8 cellular contexts compared by ENCODE assay signal in the genomic region with DNA sequence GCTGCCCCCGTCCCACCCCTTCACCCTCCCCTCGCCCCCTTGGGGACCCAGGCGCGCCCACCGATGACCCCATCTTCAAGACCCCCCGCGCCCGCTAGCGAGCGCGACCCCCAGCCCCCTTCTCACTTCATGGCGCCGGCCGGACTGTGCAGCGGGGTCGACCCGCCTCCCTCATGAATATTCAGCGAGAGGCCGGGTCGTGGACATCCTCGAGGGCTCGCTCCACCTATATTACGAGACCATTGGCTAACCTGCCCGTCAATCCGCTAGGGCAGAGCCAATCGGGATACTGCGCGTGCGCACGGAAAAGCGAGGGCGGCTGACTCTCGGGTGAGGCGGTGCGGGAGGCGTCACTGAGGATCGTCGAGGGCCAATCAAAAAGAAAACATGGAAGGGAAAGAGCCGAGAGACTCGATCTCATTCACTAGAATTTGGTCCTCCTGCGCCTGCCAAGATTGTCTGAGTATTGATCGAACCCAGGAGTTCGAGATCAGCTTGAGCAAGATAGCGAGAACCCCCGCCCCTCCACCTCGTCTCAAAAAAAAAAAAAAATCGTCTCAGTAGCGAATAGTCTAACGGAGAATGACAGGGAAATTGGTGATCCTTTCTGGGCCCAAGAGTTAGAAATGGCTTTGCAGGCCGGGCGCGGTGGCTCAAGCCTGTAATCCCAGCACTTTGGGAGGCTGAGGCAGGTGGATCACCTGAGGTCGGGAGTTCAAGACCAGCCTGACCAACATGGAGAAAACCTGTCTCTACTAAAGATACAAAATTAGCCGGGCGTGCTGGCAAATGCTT. TPM values are rescaled to one million over a fixed set of nuclear protein-coding genes. Genes with fewer than 3 reads are reported as not detected.
A peak's percentile ranks its signal among the peaks of the same experiment; 100 is the strongest.
DNase-seq lines count a peak whose midpoint lies in the region; ATAC-seq and TF ChIP-seq lines count a peak whose summit lies in the region.

A gene (minus strand): TSS at position 164 of the 795 bp plus-strand sequence. CDS start 33 bp downstream, at position 131.

- peak; percentile 95 for ATAC-seq in HG02610 (IDR thresholded peaks at IDR 0.05; ENCODE audit: unreplicated experiment)

- no peaks in the 10 kb centered on the region for H3K9me3 Mint-ChIP-seq in activated naive CD8-positive, alpha-beta T cell (ENCODE audit: low read depth)
- H3K9me3 Mint-ChIP-seq in glutamatergic neuron (ENCODE audit: unreplicated experiment), result peaks cover 2% of the 10 kb centered on the region

- H2AFZ ChIP-seq in osteoblast (ENCODE audit: low read length), result peak within 1 kb of the TSS; percentile 94

- H3K4me2 ChIP-seq in osteoblast (ENCODE audit: insufficient read depth, low read length), result peak within 1 kb of the TSS; percentile 79

- WGBS in thymus, result 5% methylated on average over 55 of the region's 55 CpGs

- no peaks in the 10 kb centered on the region for H4K20me1 ChIP-seq in osteoblast (ENCODE audit: insufficient read depth, low read length)

- H3K27me3 ChIP-seq in osteoblast (ENCODE audit: insufficient read depth, low read length) (no peaks in the 10 kb centered on the region), thymus (ENCODE audit: control insufficient read depth, insufficient read depth) (no peaks in the 10 kb centered on the region)

- DNase-seq in NCI-H1105 (lab: John Stamatoyannopoulos, UW) (peak; percentile 96), SKM-1 treated with dmso at 0.1 percent for 144 hours (lab: John Stamatoyannopoulos, UW; ENCODE audit: unreplicated experiment) (peak; percentile 78), glutamatergic neuron (peak; percentile 100), osteoblast (ENCODE audit: insufficient read length, low spot score, missing footprints) (peak; percentile 100)

- peaks cover 1% of the 10 kb centered on the region for H3K27me3 Mint-ChIP-seq in activated naive CD8-positive, alpha-beta T cell
- no peaks in the 10 kb centered on the region for H3K27me3 Mint-ChIP-seq in glutamatergic neuron (ENCODE audit: unreplicated experiment)

- H3K9me3 ChIP-seq in osteoblast (ENCODE audit: low read depth, low read length) (no peaks in the 10 kb centered on the region), thymus (ENCODE audit: control insufficient read depth) (no peaks in the 10 kb centered on the region)

- peaks cover 27% of the 10 kb centered on the region for H3K79me2 ChIP-seq in osteoblast (ENCODE audit: insufficient read depth, low read length)

- H3K36me3 Mint-ChIP-seq in activated naive CD8-positive, alpha-beta T cell, result no peaks in the 10 kb centered on the region
- no peaks in the 10 kb centered on the region for H3K36me3 Mint-ChIP-seq in glutamatergic neuron (ENCODE audit: unreplicated experiment)

- H3K4me1 ChIP-seq in osteoblast (ENCODE audit: insufficient read depth, low read length) (peaks cover 5% of the 10 kb centered on the region), thymus (ENCODE audit: control insufficient read depth, insufficient read depth, low read length) (no peaks in the 10 kb centered on the region)

- peak within 1 kb of the TSS; percentile 98 for H3K27ac Mint-ChIP-seq in activated naive CD8-positive, alpha-beta T cell
- peak within 1 kb of the TSS; percentile 94 for H3K27ac Mint-ChIP-seq in glutamatergic neuron (ENCODE audit: unreplicated experiment)

- H3K27ac ChIP-seq in osteoblast (ENCODE audit: low read depth, low read length) (peak within 1 kb of the TSS; percentile 84), thymus (ENCODE audit: low read depth) (peak within 1 kb of the TSS; percentile 81)

- peaks cover 10% of the 10 kb centered on the region for H3K36me3 ChIP-seq in osteoblast (ENCODE audit: insufficient read depth, low read length)
- no peaks in the 10 kb centered on the region for H3K36me3 ChIP-seq in thymus (ENCODE audit: control insufficient read depth, insufficient read depth)

- TF ChIP-seq CTCF in glutamatergic neuron (IDR thresholded peaks at IDR 0.05; ENCODE audit: partially characterized antibody, unreplicated experiment) (no peak), osteoblast (IDR thresholded peaks at IDR 0.05; ENCODE audit: extremely low read depth, low read depth, low read length) (no peak)

- H3K4me1 Mint-ChIP-seq in activated naive CD8-positive, alpha-beta T cell (ENCODE audit: low read depth), result peaks cover 15% of the 10 kb centered on the region
- peaks cover 3% of the 10 kb centered on the region for H3K4me1 Mint-ChIP-seq in glutamatergic neuron (ENCODE audit: low read depth, unreplicated experiment)

- H3K4me3 ChIP-seq in GM08714 (ENCODE audit: low read length) (peak within 1 kb of the TSS; percentile 82), osteoblast (ENCODE audit: insufficient read depth, low read length) (peak within 1 kb of the TSS; percentile 87), thymus (ENCODE audit: low read length) (peak within 1 kb of the TSS; percentile 71)

- H3K4me3 Mint-ChIP-seq in activated naive CD8-positive, alpha-beta T cell, result peak within 1 kb of the TSS; percentile 93
- H3K4me3 Mint-ChIP-seq in glutamatergic neuron (ENCODE audit: unreplicated experiment), result peak within 1 kb of the TSS; percentile 90

RNA-seq across cellular contexts. Expression of the gene that starts here (rescaled TPM):
- total RNA-seq in glutamatergic neuron (ENCODE audit: unreplicated experiment) (52.9 TPM), osteoblast (47.4 and 52.5 TPM in 2 replicates)
- 14.2 TPM for polyA plus RNA-seq in thymus

Comparison
In these comparisons a context has a peak if more than half of its experiments do, and no peak if none do; other contexts are left out.
1. Peak in every context shown above with its lines: DNase-seq, ATAC-seq, H3K4me3 ChIP-seq and H3K27ac ChIP-seq.